ENCODE assay signal across 32 cellular contexts in genomic region chr6:160277546-160277945, GRCh38. TPM values are rescaled to one million over a fixed set of nuclear protein-coding genes. Genes with fewer than 3 reads are reported as not detected.
"Had no signal": no experiment of that assay in that cellular context is flagged by ENCODE, and none has a peak within 500 bp of the region (broad histone marks: within the 10 kb centered on the region; RNA-seq: fewer than 3 reads in every experiment).

No MANE protein-coding gene starts in this region.

- H3K4me1 ChIP-seq: heart right ventricle, lower lobe of right lung, pancreas, spleen, testis, thyroid gland, upper lobe of left lung had no signal

- H3K4me2 ChIP-seq: hepatocyte had no signal

- H3K9me3 ChIP-seq: lower lobe of right lung, pancreas, testis, thyroid gland, transverse colon, upper lobe of left lung, vagina had no signal

- H3K36me3 ChIP-seq: heart right ventricle, lower lobe of right lung, pancreas, spleen, thyroid gland, transverse colon, upper lobe of left lung, vagina had no signal

- H3K27ac ChIP-seq: heart right ventricle, lower lobe of right lung, pancreas, spleen, testis, thyroid gland, transverse colon, upper lobe of left lung, vagina had no signal

- H3K27me3 ChIP-seq: heart right ventricle, hepatocyte, pancreas, spleen, testis, thyroid gland, transverse colon, upper lobe of left lung, vagina had no signal

- H3K27me3 Mint-ChIP-seq: progenitor cell of endocrine pancreas had no signal

- DNase-seq: heart right ventricle; kidney glomerular epithelial cell; left cardiac atrium; lower lobe of right lung; mammary epithelial cell; mesenchymal stem cell; naive thymus-derived CD4-positive, alpha-beta T cell; nucleus accumbens; pancreas; retina; right cardiac atrium; small intestine; spleen; stimulated activated CD4-positive, alpha-beta T cell treated with anti-CD3 and anti-CD28 coated beads, Interleukin-4, amount 100 ng/mL, for 24 hours; stimulated activated naive CD4-positive, alpha-beta T cell; stimulated activated naive CD8-positive, alpha-beta T cell treated with anti-CD3 and anti-CD28 coated beads, Interleukin-15, amount 100 ng/mL, for 72 hours; substantia nigra; testis; thyroid gland; transverse colon; upper lobe of left lung had no signal

- H3K36me3 Mint-ChIP-seq: naive thymus-derived CD4-positive, alpha-beta T cell; natural killer cell treated with Interleukin-12 subunit alpha and Interleukin-12 subunit beta and Interleukin-15 and Interleukin-18, amount 100 ng/mL, for 72 hours; stimulated activated effector memory CD8-positive, alpha-beta T cell treated with anti-CD3 and anti-CD28 coated beads, Interleukin-12 subunit alpha, Interleukin-12 subunit beta, amount 100 ng/mL, for 72 hours had no signal

- ATAC-seq: heart right ventricle; left cardiac atrium; left lobe of liver; lower lobe of right lung; naive thymus-derived CD4-positive, alpha-beta T cell; pancreas; right cardiac atrium; sciatic nerve; stimulated activated naive CD8-positive, alpha-beta T cell treated with anti-CD3 and anti-CD28 coated beads, Interleukin-15, amount 100 ng/mL, for 72 hours had no signal

- H3K27ac Mint-ChIP-seq: naive thymus-derived CD4-positive, alpha-beta T cell; natural killer cell treated with Interleukin-12 subunit alpha and Interleukin-12 subunit beta and Interleukin-15 and Interleukin-18, amount 100 ng/mL, for 72 hours; progenitor cell of endocrine pancreas; stimulated activated effector memory CD8-positive, alpha-beta T cell treated with anti-CD3 and anti-CD28 coated beads, Interleukin-12 subunit alpha, Interleukin-12 subunit beta, amount 100 ng/mL, for 72 hours; stimulated activated naive CD8-positive, alpha-beta T cell treated with anti-CD3 and anti-CD28 coated beads, Interleukin-15, amount 100 ng/mL, for 72 hours had no signal

- H3K79me2 ChIP-seq: hepatocyte had no signal

- H3K4me1 Mint-ChIP-seq: naive thymus-derived CD4-positive, alpha-beta T cell; stimulated activated effector memory CD8-positive, alpha-beta T cell treated with anti-CD3 and anti-CD28 coated beads, Interleukin-12 subunit alpha, Interleukin-12 subunit beta, amount 100 ng/mL, for 72 hours; stimulated activated naive CD8-positive, alpha-beta T cell treated with anti-CD3 and anti-CD28 coated beads, Interleukin-15, amount 100 ng/mL, for 72 hours had no signal

- H2AFZ ChIP-seq: hepatocyte had no signal

- H3K4me3 Mint-ChIP-seq: naive thymus-derived CD4-positive, alpha-beta T cell; natural killer cell treated with Interleukin-12 subunit alpha and Interleukin-12 subunit beta and Interleukin-15 and Interleukin-18, amount 100 ng/mL, for 72 hours; stimulated activated effector memory CD8-positive, alpha-beta T cell treated with anti-CD3 and anti-CD28 coated beads, Interleukin-12 subunit alpha, Interleukin-12 subunit beta, amount 100 ng/mL, for 72 hours; stimulated activated naive CD8-positive, alpha-beta T cell treated with anti-CD3 and anti-CD28 coated beads, Interleukin-15, amount 100 ng/mL, for 72 hours had no signal

- H3K9me3 Mint-ChIP-seq: natural killer cell treated with Interleukin-12 subunit alpha and Interleukin-12 subunit beta and Interleukin-15 and Interleukin-18, amount 100 ng/mL, for 72 hours; stimulated activated effector memory CD8-positive, alpha-beta T cell treated with anti-CD3 and anti-CD28 coated beads, Interleukin-12 subunit alpha, Interleukin-12 subunit beta, amount 100 ng/mL, for 72 hours; stimulated activated naive CD8-positive, alpha-beta T cell treated with anti-CD3 and anti-CD28 coated beads, Interleukin-15, amount 100 ng/mL, for 72 hours had no signal

- H3K4me3 ChIP-seq: heart right ventricle, hepatocyte, lower lobe of right lung, pancreas, spleen, testis, thyroid gland, transverse colon, upper lobe of left lung, vagina had no signal

RNA-seq across cellular contexts. Expression of gene SLC22A2, which starts 18.9 kb away (rescaled TPM):
- total RNA-seq: heart right ventricle; left cardiac atrium; left lobe of liver; liver; lower lobe of right lung; mammary epithelial cell; naive thymus-derived CD4-positive, alpha-beta T cell; natural killer cell treated with Interleukin-12 subunit alpha and Interleukin-12 subunit beta and Interleukin-15 and Interleukin-18, amount 100 ng/mL, for 72 hours; pancreas; progenitor cell of endocrine pancreas; right cardiac atrium; sciatic nerve; spleen; thyroid gland; transverse colon; upper lobe of left lung; urinary bladder; vagina had no signal
- polyA plus RNA-seq: heart right ventricle; keratinocyte; liver; mammary epithelial cell; naive thymus-derived CD4-positive, alpha-beta T cell; neural cell; pancreas; small intestine; spleen had no signal
